7 cellular contexts compared by ENCODE assay signal in genomic region chr9:20640331-20641187, GRCh38.
DNase-seq lines count a peak whose midpoint lies in the region; ATAC-seq lines count a peak whose summit lies in the region.

No MANE protein-coding gene starts in this region.

- intact Hi-C loops in head of caudate nucleus (cut with DNase I) = no loop called here

- DNase-seq in NCI-H2171 (lab: John Stamatoyannopoulos, UW) (peak; percentile 82), activated T-cell treated with anti-CD3 and anti-CD28 coated beads for 1 hour (ENCODE audit: low read depth) (peak; percentile 78), head of caudate nucleus (peak in 39 of 42 donors; percentile 4 to 73 (median 46)), DMS114 treated with DMSO at 0.1 percent for 48 hours (lab: John Stamatoyannopoulos, UW; ENCODE audit: unreplicated experiment) (no peak)
- DNase-seq in stimulated activated CD4-positive, alpha-beta T cell treated with anti-CD3 and anti-CD28 coated beads, TNF-alpha, amount 100 ng/mL, for 1 hour (ENCODE audit: low read depth in 3 of 3, low spot score in 1 of 3) = peak; percentile 56 to 62 (median 60)

- peak; percentile 94 for ATAC-seq in GM18907 (IDR thresholded peaks at IDR 0.05; ENCODE audit: unreplicated experiment)
- peak; percentile 86 for ATAC-seq in HG02870 (IDR thresholded peaks at IDR 0.05; ENCODE audit: unreplicated experiment)
